ENCODE assay signal across 14 cellular contexts in the genomic region with DNA sequence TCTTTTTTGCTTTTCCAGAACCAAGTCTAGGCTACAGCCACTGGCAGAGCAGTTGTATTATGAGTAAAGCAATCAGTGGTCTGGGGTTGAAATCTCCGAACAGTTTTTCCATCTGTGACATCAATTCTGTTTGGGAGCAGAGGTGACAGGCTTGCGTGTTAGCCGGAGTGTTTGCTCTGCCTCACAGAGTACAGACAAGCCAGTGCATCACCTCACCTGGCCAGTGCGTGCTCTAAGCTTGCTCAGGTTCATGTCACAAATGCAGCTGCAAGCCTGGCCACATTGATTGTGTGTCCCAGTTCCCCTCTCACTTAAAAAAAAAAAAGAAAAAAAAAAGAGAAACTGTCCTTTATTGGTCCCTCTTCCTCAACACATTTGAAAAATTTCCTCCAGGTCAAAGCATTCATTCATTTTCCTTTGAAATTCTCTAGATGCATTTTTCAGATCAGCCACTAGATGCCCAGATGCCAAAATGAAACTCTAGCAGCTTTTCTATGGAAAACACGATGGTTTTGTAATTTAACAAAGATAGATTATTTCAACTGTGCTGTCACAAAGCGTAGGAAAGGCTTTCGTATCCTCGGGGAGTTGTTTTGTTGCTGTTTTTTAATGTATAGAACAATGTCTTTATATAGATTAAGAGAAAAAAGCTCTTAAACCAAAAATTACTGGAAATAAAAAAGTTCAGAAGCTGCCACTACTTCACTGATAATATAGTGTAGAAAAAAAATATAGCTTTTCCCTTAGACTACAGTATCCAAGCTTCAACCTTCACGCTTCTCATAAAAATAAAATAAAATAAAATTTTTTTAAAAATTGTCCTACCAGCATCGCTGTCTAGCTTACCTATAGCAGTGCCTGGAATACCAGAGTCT.
DNase-seq lines count a peak whose midpoint lies in the region; ATAC-seq and TF ChIP-seq lines count a peak whose summit lies in the region.
"Had no signal": no experiment of that assay in that cellular context is flagged by ENCODE, and none has a peak within 500 bp of the region (broad histone marks: within the 10 kb centered on the region; RNA-seq: fewer than 3 reads in every experiment).

No MANE protein-coding gene starts in this region.

- H3K4me1 ChIP-seq in BE2C, result no peaks in the 10 kb centered on the region
- H3K4me1 ChIP-seq: Caco-2 had no signal

- no peaks in the 10 kb centered on the region for H3K36me3 ChIP-seq in BE2C

- peak; percentile 38 for ATAC-seq in left lobe of liver
- ATAC-seq: activated CD8-positive, alpha-beta T cell treated with anti-CD3 and anti-CD28 coated beads, Interleukin-2, amount 10 ng/mL, durations not matched to agents 7 days and 5 days; stimulated activated effector memory CD8-positive, alpha-beta T cell treated with anti-CD3 and anti-CD28 coated beads, Interleukin-12 subunit alpha, Interleukin-12 subunit beta, amount 100 ng/mL, for 72 hours had no signal

- DNase-seq in BE2C (no peak), HuH-7.5 (ENCODE audit: low spot score) (peak; percentile 10), astrocyte of the hippocampus (ENCODE audit: low read depth, low spot score) (peak; percentile 17), left lobe of liver (ENCODE audit: low spot score) (no peak), T-helper 2 cell (no peak), GM10266 (ENCODE audit: extremely low spot score) (no peak), MV-4-11 (lab: John Stamatoyannopoulos, UW) (no peak)
- no peak for DNase-seq in stimulated activated CD8-positive, alpha-beta memory T cell treated with anti-CD3 and anti-CD28 coated beads, Interleukin-4, amount 100 ng/mL, for 48 hours
- DNase-seq: activated CD8-positive, alpha-beta T cell treated with anti-CD3 and anti-CD28 coated beads, Interleukin-2, amount 10 ng/mL, durations not matched to agents 7 days and 5 days; amniotic stem cell; Caco-2; head of caudate nucleus; NCI-H146 had no signal

- no peaks in the 10 kb centered on the region for H3K27me3 ChIP-seq in BE2C

- H3K4me3 ChIP-seq in BE2C (ENCODE audit: low read depth, low read length), result no peak overlapping the region

- TF ChIP-seq CTCF in BE2C (IDR thresholded peaks at IDR 0.05; ENCODE audit: low read depth, low read length) (peak; percentile 62), GM10266 (IDR thresholded peaks at IDR 0.05; ENCODE audit: control insufficient read depth, insufficient read depth, low read depth, missing control alignments) (no peak)

- H3K9me3 ChIP-seq in BE2C, result no peaks in the 10 kb centered on the region
- H3K9me3 ChIP-seq: Caco-2 had no signal

Comparison
In these comparisons a context has a peak if more than half of its experiments do, and no peak if none do; other contexts are left out.
1. DNase-seq: peak in HuH-7.5 (single experiment) and astrocyte of the hippocampus (single experiment); none in BE2C (single experiment), left lobe of liver (single experiment), T-helper 2 cell (0 of 5), GM10266 (single experiment), MV-4-11 (single experiment) and stimulated activated CD8-positive, alpha-beta memory T cell treated with anti-CD3 and anti-CD28 coated beads, Interleukin-4, amount 100 ng/mL, for 48 hours (single experiment).